31 cellular contexts compared by ENCODE assay signal in genomic region chr6:161961046-161961445, GRCh38.
"Had no signal": no experiment of that assay in that cellular context is flagged by ENCODE, and none has a peak within 500 bp of the region (broad histone marks: within the 10 kb centered on the region; RNA-seq: fewer than 3 reads in every experiment).

No MANE protein-coding gene starts in this region.

- DNase-seq: activated B cell treated with CpG ODN at 0.5 μM for 24 hours; activated CD4-positive, alpha-beta memory T cell treated with anti-CD3 and anti-CD28 coated beads for 36 hours; activated CD4-positive, alpha-beta T cell treated with anti-CD3 and anti-CD28 coated beads for 4 hours; activated CD4-positive, alpha-beta T cell treated with anti-CD3 and anti-CD28 coated beads, Interleukin-2, amount 10 ng/mL, durations not matched to agents 24 days and 14 days; activated CD4-positive, alpha-beta T cell treated with anti-CD3 and anti-CD28 coated beads, Interleukin-2, amount 50 U/mL, for 1 hour; activated CD4-positive, alpha-beta T cell treated with anti-CD3 and anti-CD28 coated beads, Interleukin-2, amount 50 U/mL, for 4 hours; activated CD4-positive, CD25-positive, alpha-beta regulatory T cell treated with anti-CD3 and anti-CD28 coated beads, Interleukin-2, amount 50 U/mL, for 72 hours; activated CD8-positive, alpha-beta memory T cell treated with anti-CD3 and anti-CD28 coated beads, Interleukin-2, amount 50 U/mL, for 4 hours; activated CD8-positive, alpha-beta T cell treated with anti-CD3 and anti-CD28 coated beads for 36 hours; activated effector memory CD4-positive, alpha-beta T cell treated with anti-CD3 and anti-CD28 coated beads, Interleukin-2, amount 50 U/mL, for 16 hours; activated gamma-delta T cell treated with Interleukin-2 at 50 U/mL for 16 hours; activated naive CD4-positive, alpha-beta T cell; activated naive CD4-positive, alpha-beta T cell treated with anti-CD3 and anti-CD28 coated beads for 36 hours; activated naive CD4-positive, alpha-beta T cell treated with anti-CD3 and anti-CD28 coated beads, Interleukin-2, amount 50 U/mL, for 16 hours; activated naive CD8-positive, alpha-beta T cell treated with anti-CD3 and anti-CD28 coated beads for 36 hours; activated T-cell treated with anti-CD3 and anti-CD28 coated beads for 4 hours; activated T-cell treated with anti-CD3 and anti-CD28 coated beads, Interleukin-2, amount 50 U/mL, for 1 hour; activated T-cell treated with anti-CD3 and anti-CD28 coated beads, Interleukin-2, amount 50 U/mL, for 4 hours; activated T-cell treated with anti-CD3 and anti-CD28 coated beads, Interleukin-2, amount 50 U/mL, for 72 hours; adrenal gland; amniotic stem cell; aorta; body of pancreas; brain microvascular endothelial cell; central memory CD4-positive, alpha-beta T cell; T-helper 2 cell; T-helper 9 cell had no signal

- H3K9me3 ChIP-seq: adrenal gland, body of pancreas, breast epithelium had no signal

- H3K4me3 ChIP-seq: adrenal gland, body of pancreas, breast epithelium had no signal

- ATAC-seq: activated CD8-positive, alpha-beta T cell treated with anti-CD3 and anti-CD28 coated beads for 36 hours; activated naive CD4-positive, alpha-beta T cell treated with anti-CD3 and anti-CD28 coated beads, Interleukin-2, amount 50 U/mL, for 72 hours; activated T-cell treated with anti-CD3 and anti-CD28 coated beads, Interleukin-2, amount 50 U/mL, for 4 hours; activated T-cell treated with anti-CD3 and anti-CD28 coated beads, Interleukin-2, amount 50 U/mL, for 72 hours; activated T-helper 17 cell treated with anti-CD3 and anti-CD28 coated beads, Interleukin-2, amount 50 U/mL, for 72 hours; body of pancreas had no signal

- H3K27me3 ChIP-seq: adrenal gland, body of pancreas, brain microvascular endothelial cell, breast epithelium had no signal

- H3K27ac ChIP-seq: adrenal gland, body of pancreas, brain microvascular endothelial cell, breast epithelium, VCaP had no signal

- H3K4me1 ChIP-seq: adrenal gland, breast epithelium had no signal

- H3K36me3 ChIP-seq: adrenal gland, brain microvascular endothelial cell, breast epithelium had no signal
